Comparison of ENCODE assay signal across 15 cellular contexts in genomic region chr14:103547941-103548462, GRCh38.
"Had no signal": no experiment of that assay in that cellular context is flagged by ENCODE, and none has a peak within 500 bp of the region (broad histone marks: within the 10 kb centered on the region; RNA-seq: fewer than 3 reads in every experiment).

No MANE protein-coding gene starts in this region.

- ATAC-seq: activated CD8-positive, alpha-beta T cell treated with anti-CD3 and anti-CD28 coated beads for 36 hours; WTC11 had no signal

- DNase-seq: activated CD4-positive, alpha-beta T cell treated with anti-CD3 and anti-CD28 coated beads for 4 hours; activated CD8-positive, alpha-beta T cell treated with anti-CD3 and anti-CD28 coated beads for 36 hours; activated naive CD8-positive, alpha-beta T cell treated with anti-CD3 and anti-CD28 coated beads, Interleukin-2, amount 10 ng/mL, durations not matched to agents 7 days and 5 days; endodermal cell; erythroblast; islet precursor cell; nephron progenitor cell; stimulated activated CD4-positive, alpha-beta T cell treated with anti-CD3 and anti-CD28 coated beads, Interleukin-4, amount 100 ng/mL, for 1 hour; SW 1271; testis had no signal

- H3K27ac Mint-ChIP-seq: activated CD8-positive, alpha-beta T cell treated with anti-CD3 and anti-CD28 coated beads for 36 hours; activated naive CD8-positive, alpha-beta T cell treated with anti-CD3 and anti-CD28 coated beads, Interleukin-2, amount 10 ng/mL, durations not matched to agents 7 days and 5 days; activated T-helper 1 cell treated with anti-CD3 and anti-CD28 coated beads, Interleukin-12 subunit alpha, Interleukin-12 subunit beta, Interleukin-2, Interleukin-4 antibody, amounts not matched to agents 30 ng/mL and 10 ng/mL and 1 ng/mL, durations not matched to agents 14 hours and 24 hours and 36 hours; endodermal cell; nephron progenitor cell; stimulated activated naive CD8-positive, alpha-beta T cell treated with anti-CD3 and anti-CD28 coated beads, Interleukin-15, Interleukin-2, amounts not matched to agents 100 ng/mL and 50 ng/mL, for 24 hours; WTC11 had no signal

- H3K36me3 Mint-ChIP-seq: activated naive CD8-positive, alpha-beta T cell treated with anti-CD3 and anti-CD28 coated beads, Interleukin-2, amount 10 ng/mL, durations not matched to agents 7 days and 5 days; WTC11 had no signal

- H3K9me3 ChIP-seq: testis, upper lobe of left lung had no signal

- H3K36me3 ChIP-seq: upper lobe of left lung had no signal

- H3K27me3 Mint-ChIP-seq: activated CD8-positive, alpha-beta T cell treated with anti-CD3 and anti-CD28 coated beads for 36 hours; activated naive CD8-positive, alpha-beta T cell treated with anti-CD3 and anti-CD28 coated beads, Interleukin-2, amount 10 ng/mL, durations not matched to agents 7 days and 5 days; stimulated activated naive CD8-positive, alpha-beta T cell treated with anti-CD3 and anti-CD28 coated beads, Interleukin-15, Interleukin-2, amounts not matched to agents 100 ng/mL and 50 ng/mL, for 24 hours had no signal

- H3K4me3 ChIP-seq: hepatocyte, testis, upper lobe of left lung had no signal

- H3K27me3 ChIP-seq: hepatocyte, testis, upper lobe of left lung had no signal

- H3K4me2 ChIP-seq: hepatocyte had no signal

- H3K9me3 Mint-ChIP-seq: activated CD8-positive, alpha-beta T cell treated with anti-CD3 and anti-CD28 coated beads for 36 hours; activated naive CD8-positive, alpha-beta T cell treated with anti-CD3 and anti-CD28 coated beads, Interleukin-2, amount 10 ng/mL, durations not matched to agents 7 days and 5 days; activated T-helper 1 cell treated with anti-CD3 and anti-CD28 coated beads, Interleukin-12 subunit alpha, Interleukin-12 subunit beta, Interleukin-2, Interleukin-4 antibody, amounts not matched to agents 30 ng/mL and 10 ng/mL and 1 ng/mL, durations not matched to agents 14 hours and 24 hours and 36 hours; endodermal cell; nephron progenitor cell; stimulated activated naive CD8-positive, alpha-beta T cell treated with anti-CD3 and anti-CD28 coated beads, Interleukin-15, Interleukin-2, amounts not matched to agents 100 ng/mL and 50 ng/mL, for 24 hours; WTC11 had no signal

- H3K27ac ChIP-seq: hepatocyte, testis, upper lobe of left lung had no signal

- H3K4me1 Mint-ChIP-seq: activated naive CD8-positive, alpha-beta T cell treated with anti-CD3 and anti-CD28 coated beads, Interleukin-2, amount 10 ng/mL, durations not matched to agents 7 days and 5 days; endodermal cell had no signal

- H3K4me3 Mint-ChIP-seq: activated CD8-positive, alpha-beta T cell treated with anti-CD3 and anti-CD28 coated beads for 36 hours; activated naive CD8-positive, alpha-beta T cell treated with anti-CD3 and anti-CD28 coated beads, Interleukin-2, amount 10 ng/mL, durations not matched to agents 7 days and 5 days; activated T-helper 1 cell treated with anti-CD3 and anti-CD28 coated beads, Interleukin-12 subunit alpha, Interleukin-12 subunit beta, Interleukin-2, Interleukin-4 antibody, amounts not matched to agents 30 ng/mL and 10 ng/mL and 1 ng/mL, durations not matched to agents 14 hours and 24 hours and 36 hours; endodermal cell; nephron progenitor cell; stimulated activated naive CD8-positive, alpha-beta T cell treated with anti-CD3 and anti-CD28 coated beads, Interleukin-15, Interleukin-2, amounts not matched to agents 100 ng/mL and 50 ng/mL, for 24 hours; WTC11 had no signal
